In genomic region chr16:84228321-84228838, GRCh38 we compare ENCODE assay signal across 8 cellular contexts.
A peak's percentile ranks its signal among the peaks of the same experiment; 100 is the strongest.
DNase-seq lines count a peak whose midpoint lies in the region; ATAC-seq, FAIRE-seq and TF ChIP-seq lines count a peak whose summit lies in the region.

No MANE protein-coding gene starts in this region.

- ATAC-seq in HG02981 (IDR thresholded peaks at IDR 0.05; ENCODE audit: unreplicated experiment) = no peak

- DNase-seq in NCI-H82 (lab: John Stamatoyannopoulos, UW) (peak; percentile 27), NCI-H82 treated with DMSO at 0.1 percent for 48 hours (lab: John Stamatoyannopoulos, UW; ENCODE audit: unreplicated experiment) (no peak), astrocyte of the spinal cord (ENCODE audit: low read depth, low spot score) (peak; percentile 91), islet precursor cell (peak; percentile 97), urothelium cell line (ENCODE audit: low spot score) (peak; percentile 89), NCI-H2171 treated with DMSO at 0.1 percent for 48 hours (lab: John Stamatoyannopoulos, UW) (no peak), NCI-H1417 treated with DMSO at 0.1 percent for 48 hours (lab: John Stamatoyannopoulos, UW) (no peak)

- no peak for TF ChIP-seq CTCF in astrocyte of the spinal cord (IDR thresholded peaks at IDR 0.05; ENCODE audit: low read depth, low read length)

- peak; percentile 83 for FAIRE-seq in urothelium cell line (lab: Jason Lieb, UNC)

- H3K4me3 ChIP-seq in astrocyte of the spinal cord (ENCODE audit: low read depth, low read length) = no peak overlapping the region

- in situ Hi-C loops in astrocyte of the spinal cord (cut with HindIII; ENCODE audit: low sequenced_read_pairs) = no loop called here

Comparison
In these comparisons a context has a peak if more than half of its experiments do, and no peak if none do; other contexts are left out.
1. DNase-seq: peak in NCI-H82 (single experiment), astrocyte of the spinal cord (single experiment), islet precursor cell (single experiment) and urothelium cell line (single experiment); none in NCI-H82 treated with DMSO at 0.1 percent for 48 hours (single experiment), NCI-H2171 treated with DMSO at 0.1 percent for 48 hours (single experiment) and NCI-H1417 treated with DMSO at 0.1 percent for 48 hours (single experiment).